In the genomic region with DNA sequence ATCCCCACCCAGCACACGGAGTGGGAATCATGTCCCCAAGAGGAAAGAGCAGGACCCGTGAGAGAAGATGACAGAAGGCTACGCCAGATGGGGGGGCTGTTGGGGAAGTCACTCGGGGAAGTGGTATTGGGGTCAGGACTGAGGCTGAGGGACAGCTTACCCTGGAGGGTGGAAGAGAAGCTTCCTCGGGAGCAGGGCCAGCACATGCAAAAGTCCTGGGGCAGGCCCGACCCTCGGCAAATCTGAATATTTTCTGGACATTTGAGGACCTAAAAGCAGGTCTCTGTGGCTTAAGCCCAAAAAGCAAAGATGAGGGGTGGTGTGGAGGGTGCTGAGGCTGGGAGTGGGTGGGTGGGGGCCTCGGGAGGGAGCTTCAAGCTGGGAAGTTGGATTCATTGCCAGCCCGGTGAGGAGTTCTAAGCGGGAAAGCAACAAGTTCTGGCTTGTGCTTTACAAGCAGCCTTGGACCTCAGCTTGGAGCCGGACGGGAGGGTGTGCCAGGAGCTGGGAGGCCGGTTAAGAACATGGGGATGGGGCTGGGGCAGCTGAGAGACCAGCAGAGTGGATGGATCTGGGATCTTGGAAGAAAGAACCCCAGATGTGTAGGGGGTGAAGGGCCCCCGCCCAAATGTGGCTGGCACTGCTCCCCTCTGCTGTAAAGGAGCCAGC, we compare ENCODE assay signal across 12 cellular contexts.
"Had no signal": no experiment of that assay in that cellular context is flagged by ENCODE, and none has a peak within 500 bp of the region (broad histone marks: within the 10 kb centered on the region; RNA-seq: fewer than 3 reads in every experiment).

No MANE protein-coding gene starts in this region.

- H3K27me3 Mint-ChIP-seq: activated CD8-positive, alpha-beta memory T cell treated with anti-CD3 and anti-CD28 coated beads, Interleukin-2, amount 10 ng/mL, durations not matched to agents 7 days and 5 days had no signal

- DNase-seq: activated CD4-positive, alpha-beta T cell treated with anti-CD3 and anti-CD28 coated beads for 4 hours; activated CD8-positive, alpha-beta memory T cell treated with anti-CD3 and anti-CD28 coated beads, Interleukin-2, amount 10 ng/mL, durations not matched to agents 7 days and 5 days; activated naive CD4-positive, alpha-beta T cell treated with Interleukin-2 at 50 U/mL for 16 hours; activated T-cell treated with anti-CD3 and anti-CD28 coated beads, Interleukin-2, amount 50 U/mL, for 48 hours; effector memory CD4-positive, alpha-beta T cell; midbrain; posterior cingulate gyrus; T1000; trophoblast cell had no signal

- H3K4me3 Mint-ChIP-seq: activated CD8-positive, alpha-beta memory T cell treated with anti-CD3 and anti-CD28 coated beads, Interleukin-2, amount 10 ng/mL, durations not matched to agents 7 days and 5 days had no signal

- ATAC-seq: activated CD8-positive, alpha-beta memory T cell treated with anti-CD3 and anti-CD28 coated beads, Interleukin-2, amount 10 ng/mL, durations not matched to agents 7 days and 5 days; right cardiac atrium had no signal

- H3K27ac ChIP-seq: VCaP had no signal

- H3K36me3 Mint-ChIP-seq: activated CD8-positive, alpha-beta memory T cell treated with anti-CD3 and anti-CD28 coated beads, Interleukin-2, amount 10 ng/mL, durations not matched to agents 7 days and 5 days had no signal

- H3K4me3 ChIP-seq: smooth muscle cell had no signal

- H3K27ac Mint-ChIP-seq: activated CD8-positive, alpha-beta memory T cell treated with anti-CD3 and anti-CD28 coated beads, Interleukin-2, amount 10 ng/mL, durations not matched to agents 7 days and 5 days had no signal
